Comparison of ENCODE assay signal across 8 cellular contexts in genomic region chr19:48424694-48425219, GRCh38. TPM values are rescaled to one million over a fixed set of nuclear protein-coding genes. Genes with fewer than 3 reads are reported as not detected.
A peak's percentile ranks its signal among the peaks of the same experiment; 100 is the strongest.
DNase-seq lines count a peak whose midpoint lies in the region; ATAC-seq, FAIRE-seq and TF ChIP-seq lines count a peak whose summit lies in the region.

No MANE protein-coding gene starts in this region.

- 3% methylated on average over 8 of the region's 8 CpGs for WGBS in GM12878 (ENCODE audit: insufficient coverage, insufficient replicate concordance, low lambda C conversion rate, missing lambda C conversion rate)

- no peak for TF ChIP-seq POLR2A in GM12878 (IDR thresholded peaks at IDR 0.05; ENCODE audit: low read depth, low read length)

- TF ChIP-seq CTCF in GM12878 (IDR thresholded peaks at IDR 0.05 in 2 of 3, conservative IDR thresholded peaks at IDR 0.05 in 1 of 3; ENCODE audit: control insufficient read depth in 2 of 3, extremely low read depth in 1 of 3, insufficient read depth in 1 of 3, low read depth in 3 of 3, low read length in 3 of 3) = no peak
- TF ChIP-seq CTCF in nephron progenitor cell (IDR thresholded peaks at IDR 0.05) = no peak

- H3K36me3 Mint-ChIP-seq in nephron progenitor cell (ENCODE audit: low read depth) = peaks cover 17% of the 10 kb centered on the region

- SMC1A ChIA-PET in GM12878 (lab: Charles Lee; ENCODE audit: uncharacterized antibody, unreplicated experiment) = no interaction called here

- no peaks in the 10 kb centered on the region for H3K27me3 ChIP-seq in MG63
- no peaks in the 10 kb centered on the region for H3K27me3 ChIP-seq in GM12878 (replicated peaks in 1 of 2; ENCODE audit: control insufficient read depth in 2 of 2, insufficient read depth in 2 of 2, low read length in 1 of 2)

- H3K9me3 Mint-ChIP-seq in nephron progenitor cell = no peaks in the 10 kb centered on the region

- RAD21 ChIA-PET in GM12878 (lab: Charles Lee; ENCODE audit: unreplicated experiment) = no interaction called here

- FAIRE-seq in GM12878 (lab: Jason Lieb, UNC) = peak; percentile 59

- peak overlapping the region; percentile 24; the same call in 1 of the 2 replicates for H3K27ac ChIP-seq in GM12878 (ENCODE audit: control insufficient read depth, insufficient read depth)

- peak overlapping the region; percentile 89 for H3K27ac Mint-ChIP-seq in nephron progenitor cell

- TF ChIP-seq EP300 in GM12878 (IDR thresholded peaks at IDR 0.05; ENCODE audit: borderline replicate concordance in 1 of 2, control insufficient read depth in 1 of 2, low read depth in 2 of 2, low read length in 2 of 2) = no peak

- no peak for TF ChIP-seq RAD21 in GM12878 (IDR thresholded peaks at IDR 0.05; ENCODE audit: insufficient read depth, low read depth, low read length)

- no TSS peak for BruUV-seq in GM12878 (replicated peaks; lab: Mats Ljungman, UMichigan)

- intact Hi-C loops in GM12878 (cut with micrococcal nuclease; ENCODE audit: unreplicated experiment) = no loop called here

- H3K79me2 ChIP-seq in GM12878 (ENCODE audit: control insufficient read depth, insufficient read depth, low read length) = no peaks in the 10 kb centered on the region

- peaks cover 3% of the 10 kb centered on the region for H3K27me3 Mint-ChIP-seq in nephron progenitor cell (ENCODE audit: low read depth, poor library complexity)

- no peaks in the 10 kb centered on the region for H3K9me3 ChIP-seq in MG63
- no peaks in the 10 kb centered on the region for H3K9me3 ChIP-seq in GM12878 (replicated peaks; ENCODE audit: control insufficient read depth, insufficient read depth, low read length)

- peak overlapping the region; percentile 23 for H3K4me3 Mint-ChIP-seq in nephron progenitor cell

- DNase-seq in ELF-1 (ENCODE audit: low read depth, low spot score) (peak; percentile 77), MG63 (peak; percentile 83), GM12878 (ENCODE audit: low read depth, low spot score) (no peak), nephron progenitor cell (no peak), NCI-H526 (lab: John Stamatoyannopoulos, UW) (no peak), SW 1271 (lab: John Stamatoyannopoulos, UW) (no peak)
- no peak for DNase-seq in stimulated activated CD4-positive, alpha-beta T cell treated with anti-CD3 and anti-CD28 coated beads, Interleukin-4, amount 100 ng/mL, for 1 hour

- in situ Hi-C loops in GM12878 (cut with MboI) = no loop called here

- H3K36me3 ChIP-seq in MG63 (no peaks in the 10 kb centered on the region), GM12878 (ENCODE audit: control insufficient read depth in 2 of 2, insufficient read depth in 2 of 2, low read length in 1 of 2) (no peaks in the 10 kb centered on the region)

- H3K4me3 ChIP-seq in MG63 = no peak overlapping the region
- H3K4me3 ChIP-seq in GM12878 = 0 out of 2 replicates have a peak overlapping the region, but pooled peaks have one; percentile 33

- no peaks in the 10 kb centered on the region for H4K20me1 ChIP-seq in GM12878 (ENCODE audit: control insufficient read depth, insufficient read depth)

- peak overlapping the region; percentile 66 for H3K4me2 ChIP-seq in GM12878 (ENCODE audit: control insufficient read depth, insufficient read depth)

- H3K9ac ChIP-seq in GM12878 (ENCODE audit: control insufficient read depth, insufficient read depth, low read length) = peak overlapping the region; percentile 57; the same call in 1 of the 2 replicates

- ATAC-seq in GM12878 (peak; percentile 84), GM21529 (IDR thresholded peaks at IDR 0.05; ENCODE audit: unreplicated experiment) (no peak)

- peak overlapping the region; percentile 78 for H2AFZ ChIP-seq in GM12878 (ENCODE audit: control insufficient read depth, low read depth, low read length)

- CTCF ChIA-PET in GM12878 (lab: Yijun Ruan, JAX) = no interaction called here

- peaks cover 6% of the 10 kb centered on the region for H3K4me1 ChIP-seq in GM12878 (ENCODE audit: control insufficient read depth, insufficient read depth, low read length)

- peaks cover 8% of the 10 kb centered on the region for H3K4me1 Mint-ChIP-seq in nephron progenitor cell

- POLR2A ChIA-PET in GM12878 (lab: Charles Lee) = interaction anchor here (0.7 to 0.8 kb wide), 2 partner anchors 11 to 292 kb away, joined by 3 to 5 read pairs; no protein-coding TSS in a partner anchor

RNA-seq across cellular contexts. Expression of gene GRWD1, which starts 21.0 kb away (rescaled TPM):
- 86.6 and 138 TPM in 2 replicates for total RNA-seq in MG63 (2014; rRNA removed; shearing (Covaris generic); ENCODE audit: low replicate concordance)
- total RNA-seq in GM12878 (2013; cell fraction: nucleolus; rRNA removed) = 22.0 and 26.3 TPM in 2 replicates
- total RNA-seq in GM12878 (2014; rRNA removed) (26.5 and 30.6 TPM in 2 replicates), GM12878 (2014; rRNA removed; fragmentation: Illumina TruSeq; extraction: Trizol) (22.4 and 30.9 TPM in 2 replicates), GM12878 (2021) (75.8 and 79.0 TPM in 2 replicates)
- 6.1 TPM for polyA plus RNA-seq in GM12878 (2011; ENCODE audit: low read depth)
- polyA plus RNA-seq in GM12878 (2011; rRNA removed) (17.4 and 26.4 TPM in 2 replicates), GM12878 (2014; fragmentation: Illumina TruSeq; extraction: Trizol) (9.2 and 14.0 TPM in 2 replicates), GM12878 (2014; fragmentation: Nextera tagmentation; extraction: Ambion mirVana) (1 to 10 TPM; 1.4 to 3.0 TPM), GM12878 (2014; rRNA removed) (44.6 and 46.5 TPM in 2 replicates), GM12878 (2016; fragmentation: Nextera tagmentation; extraction: Ambion mirVana) (100 to 1,000 TPM; 103 TPM)
- polyA plus RNA-seq in GM12878 (2011; cell fraction: cytosol; rRNA removed) = 33.3 and 42.0 TPM in 2 replicates
- polyA plus RNA-seq in GM12878 (2011; cell fraction: nucleus; rRNA removed) = 24.8 and 43.8 TPM in 2 replicates
- polyA plus RNA-seq in GM12878 (2012) = 20.2 and 22.0 TPM in 2 replicates
- 12.8 and 20.6 TPM in 2 replicates for polyA minus RNA-seq in GM12878 (2011; rRNA and poly(A)+ RNA removed)
- polyA minus RNA-seq in GM12878 (2011; cell fraction: cytosol; rRNA and poly(A)+ RNA removed) = 14.4 and 21.1 TPM in 2 replicates
- 9.4 and 20.5 TPM in 2 replicates for polyA minus RNA-seq in GM12878 (2011; cell fraction: nucleus; rRNA and poly(A)+ RNA removed)

RNA-seq across cellular contexts. Expression of gene KCNJ14, which starts 30.6 kb away (rescaled TPM):
- 0.22 and 0.43 TPM in 2 replicates for total RNA-seq in MG63 (2014; rRNA removed; shearing (Covaris generic); ENCODE audit: low replicate concordance)
- total RNA-seq in GM12878 (2013; cell fraction: nucleolus; rRNA removed) = 3.0 TPM in 2 replicates
- 0.38 and 0.40 TPM in 2 replicates for total RNA-seq in GM12878 (2014; rRNA removed)
- 0.41 and 0.45 TPM in 2 replicates for total RNA-seq in GM12878 (2014; rRNA removed; fragmentation: Illumina TruSeq; extraction: Trizol)
- total RNA-seq in GM12878 (2021) = 1.3 and 1.4 TPM in 2 replicates
- 0.38 TPM for polyA plus RNA-seq in GM12878 (2011; ENCODE audit: low read depth)
- 0.16 and 0.24 TPM in 2 replicates for polyA plus RNA-seq in GM12878 (2011; rRNA removed)
- polyA plus RNA-seq in GM12878 (2011; cell fraction: cytosol; rRNA removed) = 0.19 and 0.22 TPM in 2 replicates
- 1.2 TPM in 2 replicates for polyA plus RNA-seq in GM12878 (2011; cell fraction: nucleus; rRNA removed)
- 0.51 and 0.62 TPM in 2 replicates for polyA plus RNA-seq in GM12878 (2012)
- polyA plus RNA-seq in GM12878 (2014; fragmentation: Illumina TruSeq; extraction: Trizol) = 0.48 and 0.59 TPM in 2 replicates
- under 1 TPM; 0.26 to 0.34 TPM for polyA plus RNA-seq in GM12878 (2014; fragmentation: Nextera tagmentation; extraction: Ambion mirVana)
- 0.72 and 0.93 TPM in 2 replicates for polyA plus RNA-seq in GM12878 (2014; rRNA removed)
- polyA plus RNA-seq in GM12878 (2016; fragmentation: Nextera tagmentation; extraction: Ambion mirVana) = under 1 TPM; 0.30 to 0.68 TPM
- polyA minus RNA-seq in GM12878 (2011; rRNA and poly(A)+ RNA removed) = 0.73 and 1.3 TPM in 2 replicates
- 0.21 and 0.27 TPM in 2 replicates for polyA minus RNA-seq in GM12878 (2011; cell fraction: cytosol; rRNA and poly(A)+ RNA removed)
- 0.60 and 1.5 TPM in 2 replicates for polyA minus RNA-seq in GM12878 (2011; cell fraction: nucleus; rRNA and poly(A)+ RNA removed)

RNA-seq across cellular contexts. Expression of gene GRIN2D, which starts 31.3 kb away (rescaled TPM):
- 0.03 TPM in 1 of 2 replicates, not detected in the other for total RNA-seq in MG63 (2014; rRNA removed; shearing (Covaris generic); ENCODE audit: low replicate concordance)
- 0.58 and 0.83 TPM in 2 replicates for total RNA-seq in GM12878 (2013; cell fraction: nucleolus; rRNA removed)
- total RNA-seq in GM12878 (2014; rRNA removed) (0.05 and 0.06 TPM in 2 replicates), GM12878 (2014; rRNA removed; fragmentation: Illumina TruSeq; extraction: Trizol) (0.05 TPM in 1 of 2 replicates, not detected in the other), GM12878 (2021) (0.32 and 0.38 TPM in 2 replicates)
- 0.09 TPM for polyA plus RNA-seq in GM12878 (2011; ENCODE audit: low read depth)
- polyA plus RNA-seq in GM12878 (2011; rRNA removed) (0.03 TPM in 2 replicates), GM12878 (2014; fragmentation: Illumina TruSeq; extraction: Trizol) (0.07 TPM in 1 of 2 replicates, not detected in the other), GM12878 (2014; fragmentation: Nextera tagmentation; extraction: Ambion mirVana) (not detected), GM12878 (2014; rRNA removed) (0.03 and 0.04 TPM in 2 replicates), GM12878 (2016; fragmentation: Nextera tagmentation; extraction: Ambion mirVana) (under 1 TPM; 0.03 TPM)
- 0.02 and 0.04 TPM in 2 replicates for polyA plus RNA-seq in GM12878 (2011; cell fraction: cytosol; rRNA removed)
- 0.13 and 0.22 TPM in 2 replicates for polyA plus RNA-seq in GM12878 (2011; cell fraction: nucleus; rRNA removed)
- polyA plus RNA-seq in GM12878 (2012) = 0.29 and 0.32 TPM in 2 replicates
- 0.05 TPM in 1 of 2 replicates, not detected in the other for polyA minus RNA-seq in GM12878 (2011; rRNA and poly(A)+ RNA removed)
- not detected in 2 replicates for polyA minus RNA-seq in GM12878 (2011; cell fraction: cytosol; rRNA and poly(A)+ RNA removed)
- polyA minus RNA-seq in GM12878 (2011; cell fraction: nucleus; rRNA and poly(A)+ RNA removed) = 0.10 and 0.12 TPM in 2 replicates

RNA-seq across cellular contexts. Expression of gene KDELR1, which starts 33.4 kb away (rescaled TPM):
- total RNA-seq in MG63 (2014; rRNA removed; shearing (Covaris generic); ENCODE audit: low replicate concordance) = 51.3 and 103 TPM in 2 replicates
- total RNA-seq in GM12878 (2013; cell fraction: nucleolus; rRNA removed) = 22.9 and 23.8 TPM in 2 replicates
- total RNA-seq in GM12878 (2014; rRNA removed) (34.8 and 35.9 TPM in 2 replicates), GM12878 (2014; rRNA removed; fragmentation: Illumina TruSeq; extraction: Trizol) (25.2 and 26.8 TPM in 2 replicates), GM12878 (2021) (70.7 and 71.0 TPM in 2 replicates)
- polyA plus RNA-seq in GM12878 (2011; ENCODE audit: low read depth) = 38.9 TPM
- polyA plus RNA-seq in GM12878 (2011; rRNA removed) (24.5 and 52.5 TPM in 2 replicates), GM12878 (2014; fragmentation: Illumina TruSeq; extraction: Trizol) (52.3 and 67.3 TPM in 2 replicates), GM12878 (2014; fragmentation: Nextera tagmentation; extraction: Ambion mirVana) (10 to 100 TPM in 1 of 2 experiments, 1 to 10 TPM in 1; 2.3 to 13.2 TPM), GM12878 (2014; rRNA removed) (38.0 and 44.6 TPM in 2 replicates), GM12878 (2016; fragmentation: Nextera tagmentation; extraction: Ambion mirVana) (10 to 100 TPM; 54.3 to 59.1 TPM)
- 40.6 and 54.5 TPM in 2 replicates for polyA plus RNA-seq in GM12878 (2011; cell fraction: cytosol; rRNA removed)
- 39.0 and 39.8 TPM in 2 replicates for polyA plus RNA-seq in GM12878 (2011; cell fraction: nucleus; rRNA removed)
- polyA plus RNA-seq in GM12878 (2012) = 74.1 and 86.4 TPM in 2 replicates
- 31.0 and 33.4 TPM in 2 replicates for polyA minus RNA-seq in GM12878 (2011; rRNA and poly(A)+ RNA removed)
- polyA minus RNA-seq in GM12878 (2011; cell fraction: cytosol; rRNA and poly(A)+ RNA removed) = 24.6 and 34.2 TPM in 2 replicates
- 6.9 and 14.1 TPM in 2 replicates for polyA minus RNA-seq in GM12878 (2011; cell fraction: nucleus; rRNA and poly(A)+ RNA removed)

RNA-seq across cellular contexts. Expression of gene CYTH2, which starts 44.4 kb away (rescaled TPM):
- total RNA-seq in MG63 (2014; rRNA removed; shearing (Covaris generic); ENCODE audit: low replicate concordance) = 84.7 and 163 TPM in 2 replicates
- total RNA-seq in GM12878 (2013; cell fraction: nucleolus; rRNA removed) = 43.7 and 54.0 TPM in 2 replicates
- 18.5 and 24.6 TPM in 2 replicates for total RNA-seq in GM12878 (2014; rRNA removed)
- 11.0 and 13.9 TPM in 2 replicates for total RNA-seq in GM12878 (2014; rRNA removed; fragmentation: Illumina TruSeq; extraction: Trizol)
- 28.2 and 29.9 TPM in 2 replicates for total RNA-seq in GM12878 (2021)
- polyA plus RNA-seq in GM12878 (2011; ENCODE audit: low read depth) = 13.5 TPM
- polyA plus RNA-seq in GM12878 (2011; rRNA removed) = 16.0 and 26.4 TPM in 2 replicates
- 29.0 and 32.3 TPM in 2 replicates for polyA plus RNA-seq in GM12878 (2011; cell fraction: cytosol; rRNA removed)
- 58.9 and 66.4 TPM in 2 replicates for polyA plus RNA-seq in GM12878 (2011; cell fraction: nucleus; rRNA removed)
- polyA plus RNA-seq in GM12878 (2012) = 21.4 and 25.9 TPM in 2 replicates
- polyA plus RNA-seq in GM12878 (2014; fragmentation: Illumina TruSeq; extraction: Trizol) = 8.6 and 18.8 TPM in 2 replicates
- polyA plus RNA-seq in GM12878 (2014; fragmentation: Nextera tagmentation; extraction: Ambion mirVana) = 1 to 10 TPM; 1.3 to 1.6 TPM
- polyA plus RNA-seq in GM12878 (2014; rRNA removed) = 26.6 and 28.7 TPM in 2 replicates
- 10 to 100 TPM; 25.6 to 31.9 TPM for polyA plus RNA-seq in GM12878 (2016; fragmentation: Nextera tagmentation; extraction: Ambion mirVana)
- polyA minus RNA-seq in GM12878 (2011; rRNA and poly(A)+ RNA removed) = 21.4 and 34.4 TPM in 2 replicates
- 7.7 and 7.9 TPM in 2 replicates for polyA minus RNA-seq in GM12878 (2011; cell fraction: cytosol; rRNA and poly(A)+ RNA removed)
- polyA minus RNA-seq in GM12878 (2011; cell fraction: nucleus; rRNA and poly(A)+ RNA removed) = 17.8 and 26.8 TPM in 2 replicates

Comparison
In these comparisons a context has a peak if more than half of its experiments do, and no peak if none do; other contexts are left out.
1. DNase-seq: peak in ELF-1 (single experiment) and MG63 (single experiment); none in GM12878 (single experiment), nephron progenitor cell (single experiment), NCI-H526 (0 of 2), SW 1271 (0 of 2) and stimulated activated CD4-positive, alpha-beta T cell treated with anti-CD3 and anti-CD28 coated beads, Interleukin-4, amount 100 ng/mL, for 1 hour (single experiment).